15 cellular contexts compared by ENCODE assay signal in genomic region chr9:108756746-108757490, GRCh38.
DNase-seq lines count a peak whose midpoint lies in the region; FAIRE-seq and TF ChIP-seq lines count a peak whose summit lies in the region.
"Had no signal": no experiment of that assay in that cellular context is flagged by ENCODE, and none has a peak within 500 bp of the region (broad histone marks: within the 10 kb centered on the region; RNA-seq: fewer than 3 reads in every experiment).

No MANE protein-coding gene starts in this region.

- H3K27me3 Mint-ChIP-seq in osteocyte (ENCODE audit: unreplicated experiment): peaks cover 17% of the 10 kb centered on the region
- H3K27me3 Mint-ChIP-seq: dendritic cell treated with granulocyte-macrophage colony-stimulating factor and Interleukin-4, amounts not matched to agents 40 ng/mL and 50 ng/mL, for 4 days had no signal

- H3K27ac Mint-ChIP-seq in osteocyte (ENCODE audit: unreplicated experiment): no peak overlapping the region
- H3K27ac Mint-ChIP-seq: dendritic cell treated with granulocyte-macrophage colony-stimulating factor and Interleukin-4, amounts not matched to agents 40 ng/mL and 50 ng/mL, for 4 days; memory B cell had no signal

- 62 to 69% (median 65%) methylated on average over 3 of the region's 3 CpGs for WGBS in small intestine, 3 donors
- WGBS in tibial nerve, 2 donors: 68 to 69% methylated on average over 3 of the region's 3 CpGs

- TF ChIP-seq CTCF in epithelial cell of esophagus (IDR thresholded peaks at IDR 0.05; ENCODE audit: insufficient read depth, low read depth, low read length, missing control alignments): peak; percentile 71
- TF ChIP-seq CTCF in osteocyte (IDR thresholded peaks at IDR 0.05): peak; percentile 22
- TF ChIP-seq CTCF in tibial nerve (IDR thresholded peaks at IDR 0.05): no peak

- TF ChIP-seq POLR2A in tibial nerve (IDR thresholded peaks at IDR 0.05): no peak

- FAIRE-seq in small intestine (lab: Jason Lieb, UNC): no peak
- FAIRE-seq in RCC 7860 (lab: Jason Lieb, UNC): no peak

- no peak overlapping the region for H3K4me3 Mint-ChIP-seq in osteocyte (ENCODE audit: unreplicated experiment)
- H3K4me3 Mint-ChIP-seq: dendritic cell treated with granulocyte-macrophage colony-stimulating factor and Interleukin-4, amounts not matched to agents 40 ng/mL and 50 ng/mL, for 4 days; memory B cell had no signal

- no peak overlapping the region for H3K27ac ChIP-seq in small intestine (ENCODE audit: low read depth in 1 of 2, low read length in 1 of 2)
- no peak overlapping the region for H3K27ac ChIP-seq in tibial nerve

- no peak overlapping the region for H3K4me3 ChIP-seq in epithelial cell of esophagus (ENCODE audit: low read length)
- H3K4me3 ChIP-seq in small intestine (ENCODE audit: low read depth in 1 of 2, low read length in 2 of 2): no peak overlapping the region
- H3K4me3 ChIP-seq in tibial nerve: no peak overlapping the region

- no peak for TF ChIP-seq EP300 in tibial nerve (IDR thresholded peaks at IDR 0.05)

- DNase-seq in NCI-H510A treated with DMSO at 0.1 percent for 48 hours (lab: John Stamatoyannopoulos, UW) (peak; percentile 4), NCI-H510A (lab: John Stamatoyannopoulos, UW) (no peak), NCI-H146 (lab: John Stamatoyannopoulos, UW) (peak; percentile 57), epithelial cell of esophagus (ENCODE audit: low read depth) (peak; percentile 70), osteocyte (ENCODE audit: extremely low spot score, unreplicated experiment) (no peak), small intestine (no peak), RCC 7860 (ENCODE audit: low spot score) (no peak), tibial nerve (ENCODE audit: low spot score in 2 of 2) (no peak)
- DNase-seq: activated CD4-positive, alpha-beta T cell treated with anti-CD3 and anti-CD28 coated beads for 48 hours; activated effector memory CD4-positive, alpha-beta T cell treated with anti-CD3 and anti-CD28 coated beads, Interleukin-2, amount 50 U/mL, for 16 hours; head of caudate nucleus; NCI-H226; stimulated activated CD4-positive, alpha-beta T cell treated with anti-CD3 and anti-CD28 coated beads, Interleukin-4, amount 100 ng/mL, for 1 hour had no signal

- H3K27me3 ChIP-seq in small intestine (ENCODE audit: control insufficient read depth in 2 of 2, insufficient read depth in 2 of 2, low read length in 2 of 2): no peaks in the 10 kb centered on the region
- no peaks in the 10 kb centered on the region for H3K27me3 ChIP-seq in tibial nerve

- H3K36me3 ChIP-seq in small intestine (ENCODE audit: control insufficient read depth in 2 of 2, insufficient read depth in 2 of 2, low read length in 2 of 2) (no peaks in the 10 kb centered on the region), tibial nerve (no peaks in the 10 kb centered on the region)

- H3K4me1 ChIP-seq in small intestine (ENCODE audit: control insufficient read depth in 2 of 2, insufficient read depth in 1 of 2, low read depth in 1 of 2, low read length in 1 of 2) (no peaks in the 10 kb centered on the region), tibial nerve (peaks cover 0 to 8% (median 2%) of the 10 kb centered on the region in 4 donors)

- H3K9me3 Mint-ChIP-seq in osteocyte (ENCODE audit: unreplicated experiment): no peaks in the 10 kb centered on the region

- no peaks in the 10 kb centered on the region for H3K4me1 Mint-ChIP-seq in osteocyte (ENCODE audit: unreplicated experiment)
- H3K4me1 Mint-ChIP-seq: memory B cell had no signal

- H3K9me3 ChIP-seq in small intestine (ENCODE audit: control insufficient read depth, low read depth) (no peaks in the 10 kb centered on the region), tibial nerve (no peaks in the 10 kb centered on the region)

- H3K36me3 Mint-ChIP-seq in osteocyte (ENCODE audit: unreplicated experiment): no peaks in the 10 kb centered on the region

Comparison
In these comparisons a context has a peak if more than half of its experiments do, and no peak if none do; other contexts are left out.
1. DNase-seq: peak in NCI-H510A treated with DMSO at 0.1 percent for 48 hours (single experiment), NCI-H146 (single experiment) and epithelial cell of esophagus (single experiment); none in NCI-H510A (single experiment), osteocyte (single experiment), small intestine (single experiment), RCC 7860 (single experiment) and tibial nerve (0 of 2).
2. CTCF ChIP-seq: peak in epithelial cell of esophagus (single experiment) and osteocyte (single experiment); none in tibial nerve (0 of 5).